26 cellular contexts compared by ENCODE assay signal in genomic region chr1:15402809-15403450, GRCh38. TPM values are rescaled to one million over a fixed set of nuclear protein-coding genes. Genes with fewer than 3 reads are reported as not detected.
"Had no signal": no experiment of that assay in that cellular context is flagged by ENCODE, and none has a peak within 500 bp of the region (broad histone marks: within the 10 kb centered on the region; RNA-seq: fewer than 3 reads in every experiment).

No MANE protein-coding gene starts in this region.

- H3K27ac Mint-ChIP-seq: activated CD4-positive, alpha-beta T cell treated with anti-CD3 and anti-CD28 coated beads, Interleukin-2, amount 10 ng/mL, durations not matched to agents 7 days and 5 days; activated CD8-positive, alpha-beta T cell treated with anti-CD3 and anti-CD28 coated beads, Interleukin-2, amount 10 ng/mL, durations not matched to agents 7 days and 5 days; stimulated activated naive CD8-positive, alpha-beta T cell treated with anti-CD3 and anti-CD28 coated beads, Interleukin-15, Interleukin-2, amounts not matched to agents 100 ng/mL and 50 ng/mL, for 24 hours had no signal

- H3K4me1 Mint-ChIP-seq: activated CD4-positive, alpha-beta T cell treated with anti-CD3 and anti-CD28 coated beads, Interleukin-2, amount 10 ng/mL, durations not matched to agents 7 days and 5 days; neural crest cell had no signal

- H3K4me3 Mint-ChIP-seq: activated CD4-positive, alpha-beta T cell treated with anti-CD3 and anti-CD28 coated beads, Interleukin-2, amount 10 ng/mL, durations not matched to agents 7 days and 5 days; activated CD8-positive, alpha-beta T cell treated with anti-CD3 and anti-CD28 coated beads, Interleukin-2, amount 10 ng/mL, durations not matched to agents 7 days and 5 days; activated T-cell treated with anti-CD3 and anti-CD28 coated beads, Interleukin-2, amount 50 U/mL, for 4 hours; neural crest cell; stimulated activated naive CD8-positive, alpha-beta T cell treated with anti-CD3 and anti-CD28 coated beads, Interleukin-15, Interleukin-2, amounts not matched to agents 100 ng/mL and 50 ng/mL, for 24 hours had no signal

- FAIRE-seq: colon, endometrium, frontal cortex had no signal

- ATAC-seq: activated CD4-positive, CD25-positive, alpha-beta regulatory T cell treated with anti-CD3 and anti-CD28 coated beads, Interleukin-2, amount 50 U/mL, for 24 hours; activated CD8-positive, alpha-beta T cell treated with anti-CD3 and anti-CD28 coated beads, Interleukin-2, amount 10 ng/mL, durations not matched to agents 7 days and 5 days; activated T-cell treated with anti-CD3 and anti-CD28 coated beads, Interleukin-2, amount 50 U/mL, for 4 hours; psoas muscle; right cardiac atrium had no signal

- H3K27ac ChIP-seq: brain microvascular endothelial cell, left ventricle myocardium inferior, psoas muscle, skin epidermis, tibial nerve, uterus had no signal

- H3K4me1 ChIP-seq: psoas muscle, uterus had no signal

- H3K4me3 ChIP-seq: left ventricle myocardium inferior, psoas muscle, skin epidermis, tibial nerve, uterus had no signal

- H3K9me3 Mint-ChIP-seq: stimulated activated naive CD8-positive, alpha-beta T cell treated with anti-CD3 and anti-CD28 coated beads, Interleukin-15, Interleukin-2, amounts not matched to agents 100 ng/mL and 50 ng/mL, for 24 hours had no signal

- DNase-seq: activated CD4-positive, alpha-beta T cell treated with anti-CD3 and anti-CD28 coated beads, Interleukin-2, amount 10 ng/mL, durations not matched to agents 7 days and 5 days; activated CD8-positive, alpha-beta T cell treated with anti-CD3 and anti-CD28 coated beads, Interleukin-2, amount 10 ng/mL, durations not matched to agents 7 days and 5 days; activated effector memory CD4-positive, alpha-beta T cell treated with anti-CD3 and anti-CD28 coated beads, Interleukin-2, amount 50 U/mL, for 16 hours; activated naive CD4-positive, alpha-beta T cell treated with anti-CD3 and anti-CD28 coated beads, Interleukin-2, amount 50 U/mL, for 16 hours; activated T-cell treated with anti-CD3 and anti-CD28 coated beads, Interleukin-2, amount 50 U/mL, for 4 hours; aorta; brain microvascular endothelial cell; central memory CD4-positive, alpha-beta T cell; erythroblast; kidney glomerular epithelial cell; left ventricle myocardium inferior; mammary epithelial cell; psoas muscle; right cardiac atrium; T1000; uterus had no signal

- H3K27me3 ChIP-seq: brain microvascular endothelial cell, tibial nerve, uterus had no signal

- H3K36me3 ChIP-seq: brain microvascular endothelial cell, left ventricle myocardium inferior, tibial nerve, uterus had no signal

RNA-seq across cellular contexts. Expression of gene CTRC, which starts 35.3 kb away (rescaled TPM):
- total RNA-seq: activated CD8-positive, alpha-beta T cell treated with anti-CD3 and anti-CD28 coated beads, Interleukin-2, amount 10 ng/mL, durations not matched to agents 7 days and 5 days; frontal cortex; left ventricle myocardium inferior; mammary epithelial cell; osteoblast had no signal
- polyA plus RNA-seq: mammary epithelial cell, right cardiac atrium had no signal

RNA-seq across cellular contexts. Expression of gene CELA2A, which starts 53.6 kb away (rescaled TPM):
- total RNA-seq: activated CD4-positive, alpha-beta T cell treated with anti-CD3 and anti-CD28 coated beads, Interleukin-2, amount 10 ng/mL, durations not matched to agents 7 days and 5 days; activated CD8-positive, alpha-beta T cell treated with anti-CD3 and anti-CD28 coated beads, Interleukin-2, amount 10 ng/mL, durations not matched to agents 7 days and 5 days; frontal cortex; left ventricle myocardium inferior; mammary epithelial cell; myocyte; neural crest cell; osteoblast; right cardiac atrium; uterus had no signal
- polyA plus RNA-seq: mammary epithelial cell, right cardiac atrium had no signal
